In the genomic region with DNA sequence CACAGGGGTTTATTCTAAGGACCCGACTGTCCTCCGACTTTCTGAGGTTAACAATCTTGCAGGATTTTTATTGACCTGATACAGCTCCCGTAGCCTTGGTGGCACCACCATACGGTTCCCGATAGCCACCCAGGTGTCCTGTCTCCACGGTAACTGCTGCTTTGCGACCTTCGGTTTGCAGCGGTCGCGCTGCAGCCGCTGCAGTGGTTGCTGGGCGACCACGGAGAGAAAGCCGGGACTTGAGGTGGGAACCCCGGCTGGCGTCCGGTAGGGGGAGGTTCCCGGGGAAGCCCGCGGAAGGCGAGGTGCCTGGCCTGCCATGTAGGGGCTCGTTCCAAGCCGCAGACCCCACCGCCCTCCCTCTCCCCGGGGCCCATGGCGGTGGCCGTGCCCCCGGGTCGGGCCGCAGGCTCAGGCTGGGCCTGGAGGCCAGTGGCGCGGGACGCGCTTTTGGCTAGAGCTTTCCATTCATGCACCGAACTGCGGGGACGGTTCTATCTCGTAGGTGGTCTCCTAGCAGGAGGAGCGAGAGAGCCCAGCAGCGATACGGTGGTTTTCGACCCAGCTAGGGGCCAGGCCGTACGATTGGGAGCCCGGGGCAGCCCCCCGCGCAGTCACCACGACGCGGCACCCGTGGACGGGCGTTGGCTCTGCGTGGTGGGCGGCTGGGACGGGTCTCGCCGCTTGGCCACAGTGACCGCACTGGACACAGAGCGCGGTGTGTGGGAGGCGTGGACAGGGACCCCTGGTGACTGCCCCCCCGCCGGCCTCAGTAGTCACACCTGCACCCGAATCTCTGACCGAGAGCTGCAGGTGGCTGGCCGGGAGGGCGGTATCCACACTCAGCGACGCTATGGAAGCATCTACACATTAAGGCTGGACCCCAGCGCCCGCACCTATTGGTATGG, we compare ENCODE assay signal across 9 cellular contexts. TPM values are rescaled to one million over a fixed set of nuclear protein-coding genes. Genes with fewer than 3 reads are reported as not detected.
DNase-seq lines count a peak whose midpoint lies in the region; ATAC-seq and TF ChIP-seq lines count a peak whose summit lies in the region.
"Had no signal": no experiment of that assay in that cellular context is flagged by ENCODE, and none has a peak within 500 bp of the region (broad histone marks: within the 10 kb centered on the region; RNA-seq: fewer than 3 reads in every experiment).

KLHDC9 (plus strand) TSS at position 201 of the 908 bp plus-strand sequence; CDS start at position 376, 175 bp downstream.

- H3K27me3 ChIP-seq in PC-9 (ENCODE audit: insufficient read depth, low read depth): no peaks in the 10 kb centered on the region
- peaks cover 2% of the 10 kb centered on the region for H3K27me3 ChIP-seq in thymus (ENCODE audit: control insufficient read depth, insufficient read depth)

- BruUV-seq in PC-9 (replicated peaks; lab: Mats Ljungman, UMichigan): no TSS peak

- H3K4me3 Mint-ChIP-seq in activated naive CD4-positive, alpha-beta T cell treated with anti-CD3 and anti-CD28 coated beads, Interleukin-2, amount 50 U/mL, for 24 hours: peak within 1 kb of the TSS; percentile 89
- H3K4me3 Mint-ChIP-seq in glutamatergic neuron (ENCODE audit: unreplicated experiment): peak within 1 kb of the TSS; percentile 91

- H3K9me2 ChIP-seq in PC-9 (ENCODE audit: insufficient read depth): no peaks in the 10 kb centered on the region

- TF ChIP-seq CTCF in PC-9 (conservative IDR thresholded peaks at IDR 0.05) (no peak), glutamatergic neuron (IDR thresholded peaks at IDR 0.05; ENCODE audit: partially characterized antibody, unreplicated experiment) (no peak)

- peaks cover 37% of the 10 kb centered on the region for H3F3A ChIP-seq in PC-9 (ENCODE audit: insufficient read depth, low read depth)

- POLR2A ChIA-PET in PC-9 (lab: Charles Lee; ENCODE audit: unreplicated experiment): interaction anchor here (0.6 kb wide), 2 partner anchors 109 to 127 kb away, joined by 5 to 9 read pairs; no protein-coding TSS in a partner anchor

- H3K4me1 ChIP-seq in PC-9 (replicated peaks; ENCODE audit: insufficient read depth) (peaks cover 16% of the 10 kb centered on the region), thymus (ENCODE audit: control insufficient read depth, insufficient read depth, low read length) (peaks cover 11% of the 10 kb centered on the region)

- ATAC-seq in GM19351 (IDR thresholded peaks at IDR 0.05; ENCODE audit: unreplicated experiment) (peak; percentile 78), HG03469 (IDR thresholded peaks at IDR 0.05; ENCODE audit: unreplicated experiment) (peak; percentile 53)

- no peaks in the 10 kb centered on the region for H3K27me3 Mint-ChIP-seq in activated naive CD4-positive, alpha-beta T cell treated with anti-CD3 and anti-CD28 coated beads, Interleukin-2, amount 50 U/mL, for 24 hours
- H3K27me3 Mint-ChIP-seq in glutamatergic neuron (ENCODE audit: unreplicated experiment): peaks cover 23% of the 10 kb centered on the region

- H2AFZ ChIP-seq in PC-9: peak within 1 kb of the TSS; percentile 86

- H3K4me3 ChIP-seq in PC-9 (peak within 1 kb of the TSS; percentile 66), thymus (ENCODE audit: low read length) (peak within 1 kb of the TSS; percentile 59)

- intact Hi-C loops in PC-9 (cut with micrococcal nuclease; ENCODE audit: unreplicated experiment): loop anchor here (1.0 to 2.0 kb wide), 3 partner anchors 34 to 101 kb away; partner anchors contain the start of genes DEDD and USF1

- peaks cover 17% of the 10 kb centered on the region; the same call in 1 of the 2 replicates for H4K20me1 ChIP-seq in PC-9 (ENCODE audit: insufficient read depth)

- H3K27ac ChIP-seq in PC-9 (no peak within 1 kb of the TSS), thymus (ENCODE audit: low read depth) (peak within 1 kb of the TSS; percentile 33)

- H3K4me1 Mint-ChIP-seq in activated naive CD4-positive, alpha-beta T cell treated with anti-CD3 and anti-CD28 coated beads, Interleukin-2, amount 50 U/mL, for 24 hours: peaks cover 44% of the 10 kb centered on the region
- H3K4me1 Mint-ChIP-seq in glutamatergic neuron (ENCODE audit: low read depth, unreplicated experiment): peaks cover 8% of the 10 kb centered on the region

- peak within 1 kb of the TSS; percentile 98 for H3K27ac Mint-ChIP-seq in activated naive CD4-positive, alpha-beta T cell treated with anti-CD3 and anti-CD28 coated beads, Interleukin-2, amount 50 U/mL, for 24 hours
- peak within 1 kb of the TSS; percentile 89 for H3K27ac Mint-ChIP-seq in glutamatergic neuron (ENCODE audit: unreplicated experiment)

- CTCF ChIA-PET in PC-9 (lab: Charles Lee): interaction anchor here (0.6 to 1.4 kb wide), 8 partner anchors 22 to 127 kb away, joined by 3 to 12 read pairs (median 4); partner anchors contain the start of gene USF1

- H3K4me2 ChIP-seq in PC-9: peak within 1 kb of the TSS; percentile 91

- no peaks in the 10 kb centered on the region for H3K9me3 Mint-ChIP-seq in activated naive CD4-positive, alpha-beta T cell treated with anti-CD3 and anti-CD28 coated beads, Interleukin-2, amount 50 U/mL, for 24 hours
- peaks cover 14% of the 10 kb centered on the region for H3K9me3 Mint-ChIP-seq in glutamatergic neuron (ENCODE audit: unreplicated experiment)

- H3K36me3 ChIP-seq in PC-9 (ENCODE audit: low read depth) (0 out of 2 replicates have a peak, but pooled peaks cover 7% of the 10 kb centered on the region), thymus (ENCODE audit: control insufficient read depth, insufficient read depth) (peaks cover 21% of the 10 kb centered on the region)

- H3K9me3 ChIP-seq in PC-9 (ENCODE audit: insufficient read depth, low read depth) (no peaks in the 10 kb centered on the region), thymus (ENCODE audit: control insufficient read depth) (no peaks in the 10 kb centered on the region)

- H3K79me2 ChIP-seq in PC-9 (ENCODE audit: low read depth): no peaks in the 10 kb centered on the region

- H3K36me3 Mint-ChIP-seq in activated naive CD4-positive, alpha-beta T cell treated with anti-CD3 and anti-CD28 coated beads, Interleukin-2, amount 50 U/mL, for 24 hours: peaks cover 2% of the 10 kb centered on the region
- no peaks in the 10 kb centered on the region for H3K36me3 Mint-ChIP-seq in glutamatergic neuron (ENCODE audit: unreplicated experiment)

- DNase-seq in C1 segment of cervical spinal cord (lab: John Stamatoyannopoulos, UW): peak in 12 of 14 donors; percentile 13 to 87 (median 74)
- peak; percentile 80 to 84 for DNase-seq in PC-9
- peak; percentile 84 for DNase-seq in glutamatergic neuron
- DNase-seq in occipital lobe (lab: John Stamatoyannopoulos, UW): peak; percentile 79

- 8% methylated on average over 73 of the region's 73 CpGs for WGBS in thymus

RNA-seq across cellular contexts. Expression of gene KLHDC9, which starts in this region (rescaled TPM):
- total RNA-seq in PC-9 (2021) (5.6 and 7.4 TPM in 2 replicates), glutamatergic neuron (ENCODE audit: unreplicated experiment) (10.9 TPM), occipital lobe (0.78 TPM)
- 4.7 TPM for polyA plus RNA-seq in thymus
- total RNA-seq: RPMI7951 had no signal

Comparison
In these comparisons a context has a peak if more than half of its experiments do, and no peak if none do; other contexts are left out.
1. Peak in DNase-seq in occipital lobe; RNA of the gene not detected or under 1 TPM.